17 cellular contexts compared by ENCODE assay signal in the genomic region with DNA sequence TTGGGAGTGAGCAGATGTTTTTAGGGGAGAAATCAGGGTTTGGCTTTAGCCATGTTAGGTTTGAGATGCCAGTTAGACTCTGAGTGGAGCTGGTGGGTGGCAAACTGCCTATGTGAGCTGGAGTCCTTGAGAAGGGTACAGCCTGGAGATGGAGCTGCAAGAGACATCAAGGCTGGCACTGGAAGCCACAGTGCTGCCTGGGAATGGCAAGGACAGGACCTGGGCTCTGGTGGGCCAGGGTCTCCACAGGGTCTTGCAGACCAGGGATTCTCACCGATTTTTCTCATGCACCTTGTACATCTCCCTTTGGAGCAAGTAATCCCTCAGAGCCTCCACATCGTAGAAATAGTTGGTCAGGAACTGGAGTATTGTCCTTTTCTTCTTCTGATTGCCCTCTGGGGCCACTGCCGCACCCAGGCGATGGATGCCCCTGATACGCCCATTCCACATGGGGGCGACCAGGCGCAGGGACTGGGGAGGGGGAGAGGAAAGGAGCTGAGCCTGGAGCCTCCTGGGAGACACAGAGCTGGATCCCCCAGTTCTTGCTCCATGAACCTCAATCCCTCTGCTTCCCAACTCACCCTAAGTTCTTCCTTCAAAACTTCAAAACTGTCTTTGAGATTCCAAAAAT. TPM values are rescaled to one million over a fixed set of nuclear protein-coding genes. Genes with fewer than 3 reads are reported as not detected.
A peak's percentile ranks its signal among the peaks of the same experiment; 100 is the strongest.
DNase-seq lines count a peak whose midpoint lies in the region; ATAC-seq and TF ChIP-seq lines count a peak whose summit lies in the region.
"Had no signal": no experiment of that assay in that cellular context is flagged by ENCODE, and none has a peak within 500 bp of the region (broad histone marks: within the 10 kb centered on the region; RNA-seq: fewer than 3 reads in every experiment).

No MANE protein-coding gene starts in this region.

- H2AFZ ChIP-seq in mesenchymal stem cell (ENCODE audit: low read depth, low read length), result no peak overlapping the region

- H3K14ac ChIP-seq in mesenchymal stem cell (ENCODE audit: low read length in 2 of 2), result no peak overlapping the region

- H4K91ac ChIP-seq in mesenchymal stem cell (ENCODE audit: low read length), result no peak overlapping the region

- POLR2A ChIA-PET in activated CD8-positive, alpha-beta T cell treated with anti-CD3 and anti-CD28 coated beads for 36 hours (lab: Charles Lee), result interaction anchor here (2.7 to 3.2 kb wide), 2 partner anchors 10 to 11 kb away, joined by 13 to 14 read pairs; no protein-coding TSS in a partner anchor

- no peak for ATAC-seq in stimulated activated naive CD8-positive, alpha-beta T cell treated with anti-CD3 and anti-CD28 coated beads, Interleukin-15, Interleukin-2, amounts not matched to agents 100 U/mL and 50 U/mL, for 24 hours
- ATAC-seq in activated CD8-positive, alpha-beta T cell treated with anti-CD3 and anti-CD28 coated beads for 36 hours, result no peak
- no peak for ATAC-seq in GM19351 (IDR thresholded peaks at IDR 0.05; ENCODE audit: unreplicated experiment)
- ATAC-seq: activated T-helper 17 cell treated with anti-CD3 and anti-CD28 coated beads, Interleukin-2, amount 50 U/mL, for 72 hours; psoas muscle had no signal

- H3K9me3 ChIP-seq in mesenchymal stem cell (ENCODE audit: control insufficient read depth, low read length), result no peaks in the 10 kb centered on the region
- H3K9me3 ChIP-seq: psoas muscle, tibial artery had no signal

- H3K23ac ChIP-seq in mesenchymal stem cell (ENCODE audit: low read length in 2 of 2), result no peak overlapping the region

- intact Hi-C loops in activated CD8-positive, alpha-beta T cell treated with anti-CD3 and anti-CD28 coated beads for 36 hours (cut with micrococcal nuclease), result no loop called here

- H3K27me3 Mint-ChIP-seq in stimulated activated naive CD8-positive, alpha-beta T cell treated with anti-CD3 and anti-CD28 coated beads, Interleukin-15, Interleukin-2, amounts not matched to agents 100 ng/mL and 50 ng/mL, for 24 hours, result no peaks in the 10 kb centered on the region
- H3K27me3 Mint-ChIP-seq in activated CD8-positive, alpha-beta T cell treated with anti-CD3 and anti-CD28 coated beads for 36 hours, result no peaks in the 10 kb centered on the region
- H3K27me3 Mint-ChIP-seq: activated T-helper 17 cell treated with anti-CD3 and anti-CD28 coated beads, Interleukin-2, amount 50 U/mL, for 72 hours had no signal

- WGBS in mesenchymal stem cell, result 98% methylated on average over 6 of the region's 7 CpGs

- H2BK12ac ChIP-seq in mesenchymal stem cell (ENCODE audit: low read length in 2 of 2), result no peak overlapping the region

- TF ChIP-seq CTCF in activated CD8-positive, alpha-beta T cell treated with anti-CD3 and anti-CD28 coated beads for 36 hours (IDR thresholded peaks at IDR 0.05), result no peak

- H3K4me1 Mint-ChIP-seq in stimulated activated naive CD8-positive, alpha-beta T cell treated with anti-CD3 and anti-CD28 coated beads, Interleukin-15, Interleukin-2, amounts not matched to agents 100 ng/mL and 50 ng/mL, for 24 hours (ENCODE audit: low read depth), result peaks cover 11% of the 10 kb centered on the region
- peaks cover 17% of the 10 kb centered on the region for H3K4me1 Mint-ChIP-seq in activated CD8-positive, alpha-beta T cell treated with anti-CD3 and anti-CD28 coated beads for 36 hours (ENCODE audit: low read depth)

- peaks cover 22% of the 10 kb centered on the region for H3K36me3 Mint-ChIP-seq in stimulated activated naive CD8-positive, alpha-beta T cell treated with anti-CD3 and anti-CD28 coated beads, Interleukin-15, Interleukin-2, amounts not matched to agents 100 ng/mL and 50 ng/mL, for 24 hours (ENCODE audit: low read depth)
- H3K36me3 Mint-ChIP-seq in activated CD8-positive, alpha-beta T cell treated with anti-CD3 and anti-CD28 coated beads for 36 hours (ENCODE audit: low read depth), result peaks cover 9% of the 10 kb centered on the region

- H2BK120ac ChIP-seq in mesenchymal stem cell (ENCODE audit: low read depth, low read length), result no peak overlapping the region

- peaks cover 6% of the 10 kb centered on the region for H3K4me1 ChIP-seq in mesenchymal stem cell (ENCODE audit: control insufficient read depth, insufficient read depth, low read depth, low read length)

- no peak overlapping the region for H2BK5ac ChIP-seq in mesenchymal stem cell (ENCODE audit: low read depth, low read length, poor library complexity, severe bottlenecking)

- no peak overlapping the region for H3K9ac ChIP-seq in mesenchymal stem cell (ENCODE audit: low read length)

- peak overlapping the region; percentile 65 for H3K27ac Mint-ChIP-seq in stimulated activated naive CD8-positive, alpha-beta T cell treated with anti-CD3 and anti-CD28 coated beads, Interleukin-15, Interleukin-2, amounts not matched to agents 100 ng/mL and 50 ng/mL, for 24 hours
- H3K27ac Mint-ChIP-seq in activated CD8-positive, alpha-beta T cell treated with anti-CD3 and anti-CD28 coated beads for 36 hours, result no peak overlapping the region
- H3K27ac Mint-ChIP-seq: activated T-helper 17 cell treated with anti-CD3 and anti-CD28 coated beads, Interleukin-2, amount 50 U/mL, for 72 hours had no signal

- no peak overlapping the region for H2BK15ac ChIP-seq in mesenchymal stem cell (ENCODE audit: low read depth, poor library complexity, severe bottlenecking)

- no peak overlapping the region for H3K4me2 ChIP-seq in mesenchymal stem cell (ENCODE audit: low read length, poor library complexity, severe bottlenecking)

- DNase-seq in stimulated activated naive CD8-positive, alpha-beta T cell treated with anti-CD3 and anti-CD28 coated beads, Interleukin-15, Interleukin-2, amounts not matched to agents 100 U/mL and 50 U/mL, for 24 hours, result no peak
- DNase-seq in activated CD8-positive, alpha-beta T cell treated with anti-CD3 and anti-CD28 coated beads for 36 hours, result no peak
- DNase-seq in mesenchymal stem cell (no peak), C1 segment of cervical spinal cord (lab: John Stamatoyannopoulos, UW) (no peak), NCI-H510A treated with DMSO at 0.1 percent for 48 hours (lab: John Stamatoyannopoulos, UW) (no peak), HK-2 (ENCODE audit: unreplicated experiment) (no peak)
- DNase-seq: activated CD4-positive, CD25-positive, alpha-beta regulatory T cell; AML-193; DMS79 treated with DMSO at 0.1 percent for 48 hours; foreskin melanocyte; MV-4-11; psoas muscle; tibial artery had no signal

- H3K18ac ChIP-seq in mesenchymal stem cell (ENCODE audit: low read depth in 1 of 2, low read length in 2 of 2), result no peak overlapping the region

- peaks cover 6 to 14% of the 10 kb centered on the region in 2 experiments for H3K27me3 ChIP-seq in mesenchymal stem cell (ENCODE audit: control insufficient read depth in 1 of 2, insufficient read depth in 1 of 2, low read length in 2 of 2)

- no peak overlapping the region for H3K27ac ChIP-seq in mesenchymal stem cell (ENCODE audit: low read length, poor library complexity, severe bottlenecking)
- H3K27ac ChIP-seq: SK-N-MC had no signal

- H3K4me3 Mint-ChIP-seq in stimulated activated naive CD8-positive, alpha-beta T cell treated with anti-CD3 and anti-CD28 coated beads, Interleukin-15, Interleukin-2, amounts not matched to agents 100 ng/mL and 50 ng/mL, for 24 hours, result no peak overlapping the region
- H3K4me3 Mint-ChIP-seq in activated CD8-positive, alpha-beta T cell treated with anti-CD3 and anti-CD28 coated beads for 36 hours, result peak overlapping the region; percentile 34
- H3K4me3 Mint-ChIP-seq: activated T-helper 17 cell treated with anti-CD3 and anti-CD28 coated beads, Interleukin-2, amount 50 U/mL, for 72 hours had no signal

- H3K79me1 ChIP-seq in mesenchymal stem cell (replicated peaks; ENCODE audit: low read length, poor library complexity, severe bottlenecking), result peaks cover 31% of the 10 kb centered on the region

- no peak overlapping the region for H4K8ac ChIP-seq in mesenchymal stem cell (ENCODE audit: low read length)

- H3K4me3 ChIP-seq in mesenchymal stem cell (ENCODE audit: insufficient read depth in 1 of 2, low read depth in 1 of 2, low read length in 2 of 2), result no peak overlapping the region

- H3K36me3 ChIP-seq in mesenchymal stem cell (ENCODE audit: control insufficient read depth in 1 of 2, insufficient read depth in 2 of 2, low read depth in 1 of 2, low read length in 2 of 2), result peaks cover 20 to 26% of the 10 kb centered on the region in 2 experiments

- CTCF ChIA-PET in activated CD8-positive, alpha-beta T cell treated with anti-CD3 and anti-CD28 coated beads for 36 hours (lab: Charles Lee), result interaction anchor here (1.0 kb wide), 1 partner anchor 269 kb away, joined by 3 read pairs; no protein-coding TSS in a partner anchor

- H2AK5ac ChIP-seq in mesenchymal stem cell (ENCODE audit: low read length, severe bottlenecking), result peak overlapping the region; percentile 17

- H3K9me3 Mint-ChIP-seq in stimulated activated naive CD8-positive, alpha-beta T cell treated with anti-CD3 and anti-CD28 coated beads, Interleukin-15, Interleukin-2, amounts not matched to agents 100 ng/mL and 50 ng/mL, for 24 hours, result no peaks in the 10 kb centered on the region
- no peaks in the 10 kb centered on the region for H3K9me3 Mint-ChIP-seq in activated CD8-positive, alpha-beta T cell treated with anti-CD3 and anti-CD28 coated beads for 36 hours
- H3K9me3 Mint-ChIP-seq: activated T-helper 17 cell treated with anti-CD3 and anti-CD28 coated beads, Interleukin-2, amount 50 U/mL, for 72 hours had no signal

- no peak overlapping the region for H3K4ac ChIP-seq in mesenchymal stem cell (ENCODE audit: low read depth in 1 of 2, low read length in 2 of 2)

RNA-seq across cellular contexts. Expression of a gene that starts 1.7 kb away (rescaled TPM):
- total RNA-seq in activated CD8-positive, alpha-beta T cell treated with anti-CD3 and anti-CD28 coated beads for 36 hours, result 10 to 100 TPM; 47.6 to 51.5 TPM
- polyA plus RNA-seq in mesenchymal stem cell (2013, experiment 1 of 2), result 49.9 TPM
- 51.4 TPM for polyA plus RNA-seq in mesenchymal stem cell (2013, experiment 2 of 2)

RNA-seq across cellular contexts. Expression of a gene that starts 4.9 kb away (rescaled TPM):
- not detected for total RNA-seq in activated CD8-positive, alpha-beta T cell treated with anti-CD3 and anti-CD28 coated beads for 36 hours
- not detected for polyA plus RNA-seq in mesenchymal stem cell (2013, experiment 1 of 2)
- polyA plus RNA-seq in mesenchymal stem cell (2013, experiment 2 of 2), result not detected
- total RNA-seq: activated T-helper 17 cell treated with anti-CD3 and anti-CD28 coated beads, Interleukin-2, amount 50 U/mL, for 72 hours; psoas muscle had no signal

RNA-seq across cellular contexts. Expression of a gene that starts 10.9 kb away (rescaled TPM):
- 1 to 10 TPM in 1 of 2 experiments, under 1 TPM in 1; 0.59 to 1.1 TPM for total RNA-seq in activated CD8-positive, alpha-beta T cell treated with anti-CD3 and anti-CD28 coated beads for 36 hours
- 1.9 TPM for polyA plus RNA-seq in mesenchymal stem cell (2013, experiment 1 of 2)
- polyA plus RNA-seq in mesenchymal stem cell (2013, experiment 2 of 2), result 1.7 TPM

RNA-seq across cellular contexts. Expression of a gene that starts 40.4 kb away (rescaled TPM):
- 10 to 100 TPM; 32.3 to 36.9 TPM for total RNA-seq in activated CD8-positive, alpha-beta T cell treated with anti-CD3 and anti-CD28 coated beads for 36 hours
- 14.9 TPM for polyA plus RNA-seq in mesenchymal stem cell (2013, experiment 1 of 2)
- polyA plus RNA-seq in mesenchymal stem cell (2013, experiment 2 of 2), result 15.6 TPM

RNA-seq across cellular contexts. Expression of a gene that starts 40.9 kb away (rescaled TPM):
- 10 to 100 TPM; 46.6 to 47.0 TPM for total RNA-seq in activated CD8-positive, alpha-beta T cell treated with anti-CD3 and anti-CD28 coated beads for 36 hours
- 5.7 TPM for polyA plus RNA-seq in mesenchymal stem cell (2013, experiment 1 of 2)
- polyA plus RNA-seq in mesenchymal stem cell (2013, experiment 2 of 2), result 5.3 TPM
